Comparison of ENCODE assay signal across 8 cellular contexts in genomic region chr19:44753932-44754742, GRCh38. TPM values are rescaled to one million over a fixed set of nuclear protein-coding genes. Genes with fewer than 3 reads are reported as not detected.
DNase-seq lines count a peak whose midpoint lies in the region; ATAC-seq, FAIRE-seq and TF ChIP-seq lines count a peak whose summit lies in the region.

No MANE protein-coding gene starts in this region.

- H3K18ac ChIP-seq in H1 (ENCODE audit: extremely low read depth, low read length) = peak overlapping the region; percentile 83

- POLR2A ChIA-PET in activated CD4-positive, alpha-beta memory T cell treated with anti-CD3 and anti-CD28 coated beads, Interleukin-2, amount 10 ng/mL, durations not matched to agents 7 days and 5 days (lab: Charles Lee) = interaction anchor here (0.8 to 3.7 kb wide), 9 partner anchors 10 to 999 kb away, joined by 3 to 37 read pairs (median 5); partner anchors contain the start of gene SMG9
- POLR2A ChIA-PET in H1 (lab: Charles Lee; ENCODE audit: partially characterized antibody) = interaction anchor here (0.9 to 1.7 kb wide), 4 partner anchors 10 to 94 kb away, joined by 3 to 6 read pairs (median 4); no protein-coding TSS in a partner anchor

- H4K20me1 ChIP-seq in BLaER1 (peaks cover 18% of the 10 kb centered on the region; the same call in 1 of the 2 replicates), H1 (replicated peaks in 1 of 2; ENCODE audit: control insufficient read depth in 1 of 2, insufficient read depth in 2 of 2, low read length in 2 of 2) (peaks cover 0 to 6% of the 10 kb centered on the region in 2 experiments)

- TF ChIP-seq CTCF in H1 (IDR thresholded peaks at IDR 0.05; ENCODE audit: control extremely low read depth in 1 of 3, insufficient read depth in 1 of 3, low read depth in 1 of 3, low read length in 3 of 3) = no peak

- peak overlapping the region; percentile 97 for H3K27ac Mint-ChIP-seq in activated CD4-positive, alpha-beta memory T cell treated with anti-CD3 and anti-CD28 coated beads, Interleukin-2, amount 10 ng/mL, durations not matched to agents 7 days and 5 days

- H3K9me3 Mint-ChIP-seq in activated CD4-positive, alpha-beta memory T cell treated with anti-CD3 and anti-CD28 coated beads, Interleukin-2, amount 10 ng/mL, durations not matched to agents 7 days and 5 days = no peaks in the 10 kb centered on the region

- ATAC-seq in GM21447 (IDR thresholded peaks at IDR 0.05; ENCODE audit: unreplicated experiment) (peak; percentile 33), GM18867 (IDR thresholded peaks at IDR 0.05; ENCODE audit: unreplicated experiment) (no peak)

- H4K5ac ChIP-seq in H1 (ENCODE audit: insufficient read length, low read depth, low read length) = no peak overlapping the region

- peak overlapping the region; percentile 87 for H3K4me3 Mint-ChIP-seq in activated CD4-positive, alpha-beta memory T cell treated with anti-CD3 and anti-CD28 coated beads, Interleukin-2, amount 10 ng/mL, durations not matched to agents 7 days and 5 days

- no peak overlapping the region for H4K8ac ChIP-seq in H1 (ENCODE audit: extremely low read depth, insufficient read depth, low read length)

- no peak overlapping the region for H3K14ac ChIP-seq in H1 (ENCODE audit: insufficient read length)

- H3K36me3 ChIP-seq in BLaER1 (peaks cover 35% of the 10 kb centered on the region), H1 (ENCODE audit: control insufficient read depth in 2 of 4, insufficient read depth in 4 of 4, low read length in 3 of 4) (no peaks in the 10 kb centered on the region)

- H2BK12ac ChIP-seq in H1 (ENCODE audit: low read depth, low read length) = no peak overlapping the region

- H2BK5ac ChIP-seq in H1 (ENCODE audit: low read depth, low read length) = no peak overlapping the region

- 2% methylated on average over 26 of the region's 33 CpGs; no CpG with 5 or more reads in 1 of the 2 experiments for WGBS in H1 (ENCODE audit: extremely low coverage in 1 of 2, insufficient coverage in 1 of 2, insufficient read length in 1 of 2, insufficient replicate concordance in 2 of 2, low coverage in 1 of 2, low lambda C conversion rate in 2 of 2, missing lambda C conversion rate in 1 of 2), 2 experiments

- H4K91ac ChIP-seq in H1 (replicated peaks; ENCODE audit: insufficient read length, low read length) = no peak overlapping the region

- peak overlapping the region; percentile 47 for H2BK120ac ChIP-seq in H1 (replicated peaks; ENCODE audit: low read depth, low read length)

- peak overlapping the region; percentile 80 for H3K9ac ChIP-seq in BLaER1
- no peak overlapping the region for H3K9ac ChIP-seq in H1 (replicated peaks in 1 of 4; ENCODE audit: extremely low read depth in 1 of 4, low read depth in 3 of 4, low read length in 3 of 4)

- CTCF ChIA-PET in activated CD4-positive, alpha-beta memory T cell treated with anti-CD3 and anti-CD28 coated beads, Interleukin-2, amount 10 ng/mL, durations not matched to agents 7 days and 5 days (lab: Charles Lee) = interaction anchor here (0.7 to 5.3 kb wide), 8 partner anchors 11 to 198 kb away, joined by 3 to 36 read pairs (median 6); partner anchors contain the start of gene NECTIN2
- CTCF ChIA-PET in H1 (lab: Charles Lee; ENCODE audit: partially characterized antibody) = interaction anchor here (0.5 to 4.0 kb wide), 8 partner anchors 10 to 59 kb away, joined by 3 to 32 read pairs (median 6); no protein-coding TSS in a partner anchor

- no peak overlapping the region for H2BK15ac ChIP-seq in H1 (ENCODE audit: low read length)

- H3K27me3 Mint-ChIP-seq in activated CD4-positive, alpha-beta memory T cell treated with anti-CD3 and anti-CD28 coated beads, Interleukin-2, amount 10 ng/mL, durations not matched to agents 7 days and 5 days = no peaks in the 10 kb centered on the region

- H2AK5ac ChIP-seq in H1 (ENCODE audit: low read depth, low read length) = no peak overlapping the region

- TF ChIP-seq RAD21 in H1 (IDR thresholded peaks at IDR 0.05 in 1 of 2, conservative IDR thresholded peaks at IDR 0.05 in 1 of 2; ENCODE audit: low read depth in 2 of 2, low read length in 2 of 2) = no peak

- H3K79me2 ChIP-seq in H1 (ENCODE audit: control insufficient read depth in 1 of 2, insufficient read depth in 2 of 2, low read length in 2 of 2) = no peaks in the 10 kb centered on the region

- peak; percentile 76 for DNase-seq in NCI-H510A (lab: John Stamatoyannopoulos, UW)
- DNase-seq in activated CD4-positive, alpha-beta memory T cell treated with anti-CD3 and anti-CD28 coated beads, Interleukin-2, amount 10 ng/mL, durations not matched to agents 7 days and 5 days = peak; percentile 88
- peak in 1 of 2 experiments; percentile 76 for DNase-seq in H1 (ENCODE audit: low read depth in 1 of 2, low spot score in 2 of 2)
- DNase-seq in mesenteric fat pad (ENCODE audit: low spot score) = peak; percentile 98
- DNase-seq in stimulated activated CD8-positive, alpha-beta memory T cell treated with anti-CD3 and anti-CD28 coated beads, Interleukin-2, amount 100 ng/mL, for 48 hours (ENCODE audit: low read depth in 2 of 2) = peak; percentile 79 to 91

- H3K27ac ChIP-seq in BLaER1 (peak overlapping the region; percentile 90), H1 (ENCODE audit: low read depth, low read length) (no peak overlapping the region)

- no peaks in the 10 kb centered on the region for H3K79me1 ChIP-seq in H1 (ENCODE audit: low read depth, low read length)

- no peak for TF ChIP-seq POLR2A in H1 (IDR thresholded peaks at IDR 0.05; ENCODE audit: control extremely low read depth in 1 of 2, low read depth in 2 of 2, low read length in 2 of 2)

- peaks cover 82% of the 10 kb centered on the region for H3K36me3 Mint-ChIP-seq in activated CD4-positive, alpha-beta memory T cell treated with anti-CD3 and anti-CD28 coated beads, Interleukin-2, amount 10 ng/mL, durations not matched to agents 7 days and 5 days (ENCODE audit: low read depth)

- H3K27me3 ChIP-seq in BLaER1 = no peaks in the 10 kb centered on the region
- peaks cover 35 to 77% (median 67%) of the 10 kb centered on the region in 4 experiments for H3K27me3 ChIP-seq in H1 (replicated peaks in 1 of 4; ENCODE audit: control insufficient read depth in 3 of 4, extremely low read depth in 1 of 4, insufficient read depth in 3 of 4, low read length in 3 of 4)

- no peaks in the 10 kb centered on the region for H3K9me3 ChIP-seq in BLaER1
- H3K9me3 ChIP-seq in H1 (ENCODE audit: insufficient read depth in 2 of 2, low read depth in 1 of 2, low read length in 1 of 2) = no peaks in the 10 kb centered on the region

- no peak overlapping the region for H3K56ac ChIP-seq in H1 (replicated peaks; ENCODE audit: insufficient read length, low read depth, low read length)

- peaks cover 29% of the 10 kb centered on the region for H3K23me2 ChIP-seq in H1 (ENCODE audit: low read depth, low read length)

- H2BK20ac ChIP-seq in H1 (ENCODE audit: low read length) = no peak overlapping the region

- H3K23ac ChIP-seq in H1 (ENCODE audit: insufficient read length) = no peak overlapping the region

- H2AFZ ChIP-seq in H1 (ENCODE audit: low read length) = no peak overlapping the region; the same call in 1 of the 2 replicates

- no peak for TF ChIP-seq EP300 in H1 (IDR thresholded peaks at IDR 0.05; ENCODE audit: borderline replicate concordance in 1 of 2, low read depth in 2 of 2, low read length in 2 of 2)

- no peak overlapping the region for H3K4ac ChIP-seq in H1 (replicated peaks; ENCODE audit: insufficient read length, low read depth, low read length)

- peak overlapping the region; percentile 99 for H3K4me2 ChIP-seq in BLaER1
- peak overlapping the region; percentile 73 to 96 for H3K4me2 ChIP-seq in H1 (ENCODE audit: insufficient read depth in 1 of 2, low read depth in 2 of 2, low read length in 2 of 2)

- peaks cover 74% of the 10 kb centered on the region for H3K4me1 Mint-ChIP-seq in activated CD4-positive, alpha-beta memory T cell treated with anti-CD3 and anti-CD28 coated beads, Interleukin-2, amount 10 ng/mL, durations not matched to agents 7 days and 5 days

- peak overlapping the region; percentile 67 for H3K4me3 ChIP-seq in BLaER1
- peak overlapping the region; percentile 32 to 66 (median 39); a peak in 7 of 8 replicates for H3K4me3 ChIP-seq in H1 (ENCODE audit: extremely low read depth in 1 of 4, insufficient read depth in 2 of 4, low read depth in 3 of 4, low read length in 4 of 4)

- FAIRE-seq in H1 (lab: Jason Lieb, UNC) = no peak

- H3K4me1 ChIP-seq in BLaER1 (peaks cover 90% of the 10 kb centered on the region), H1 (replicated peaks in 1 of 4; ENCODE audit: control insufficient read depth in 3 of 4, insufficient read depth in 4 of 4, low read length in 3 of 4) (peaks cover 16 to 42% (median 17%) of the 10 kb centered on the region in 4 experiments)

RNA-seq across cellular contexts. Expression of gene BCL3, which starts 5.6 kb away (rescaled TPM):
- 10 to 100 TPM; 63.4 to 66.6 TPM for total RNA-seq in activated CD4-positive, alpha-beta memory T cell treated with anti-CD3 and anti-CD28 coated beads, Interleukin-2, amount 10 ng/mL, durations not matched to agents 7 days and 5 days
- 1.7 and 2.4 TPM in 2 replicates for total RNA-seq in H1 (2021; fragmentation: NEBNext Ultra II Directional; extraction: Animal tissue kit (Norgen Biotek cat#: 25700))
- polyA plus RNA-seq in H1 (2011; rRNA removed) = 0.88 and 3.0 TPM in 2 replicates
- 1.5 TPM for polyA plus RNA-seq in H1 (2011; cell fraction: cytosol; rRNA removed)
- polyA plus RNA-seq in H1 (2011; cell fraction: nucleus; rRNA removed) = 2.2 TPM
- 1.7 to 3.7 TPM (median 2.5 TPM) in 4 replicates for polyA plus RNA-seq in H1 (2012, experiment 1 of 2)
- polyA plus RNA-seq in H1 (2012, experiment 2 of 2) = 2.0 TPM
- polyA plus RNA-seq in H1 (2013, experiment 1 of 2) = 2.5 TPM
- 3.0 TPM for polyA plus RNA-seq in H1 (2013, experiment 2 of 2)
- polyA minus RNA-seq in H1 (2011; rRNA and poly(A)+ RNA removed) = 0.24 and 0.28 TPM in 2 replicates
- 2.6 TPM for polyA minus RNA-seq in H1 (2011; cell fraction: cytosol; rRNA and poly(A)+ RNA removed)
- polyA minus RNA-seq in H1 (2011; cell fraction: nucleus; rRNA and poly(A)+ RNA removed) = 1.2 TPM
- 73.8 TPM for total RNA-seq in mesenteric fat pad

RNA-seq across cellular contexts. Expression of gene CBLC, which starts 23.6 kb away (rescaled TPM):
- total RNA-seq in activated CD4-positive, alpha-beta memory T cell treated with anti-CD3 and anti-CD28 coated beads, Interleukin-2, amount 10 ng/mL, durations not matched to agents 7 days and 5 days = not detected
- total RNA-seq in H1 (2021; fragmentation: NEBNext Ultra II Directional; extraction: Animal tissue kit (Norgen Biotek cat#: 25700)) = 17.4 and 19.2 TPM in 2 replicates
- polyA plus RNA-seq in H1 (2011; rRNA removed) = 35.7 and 53.4 TPM in 2 replicates
- polyA plus RNA-seq in H1 (2011; cell fraction: cytosol; rRNA removed) = 29.6 TPM
- polyA plus RNA-seq in H1 (2011; cell fraction: nucleus; rRNA removed) = 73.8 TPM
- 10.4 to 27.8 TPM (median 20.4 TPM) in 4 replicates for polyA plus RNA-seq in H1 (2012, experiment 1 of 2)
- 14.5 TPM for polyA plus RNA-seq in H1 (2012, experiment 2 of 2)
- 15.0 TPM for polyA plus RNA-seq in H1 (2013, experiment 1 of 2)
- 13.7 TPM for polyA plus RNA-seq in H1 (2013, experiment 2 of 2)
- polyA minus RNA-seq in H1 (2011; rRNA and poly(A)+ RNA removed) = 20.2 and 26.7 TPM in 2 replicates
- 23.1 TPM for polyA minus RNA-seq in H1 (2011; cell fraction: cytosol; rRNA and poly(A)+ RNA removed)
- 37.0 TPM for polyA minus RNA-seq in H1 (2011; cell fraction: nucleus; rRNA and poly(A)+ RNA removed)
- total RNA-seq in mesenteric fat pad = not detected

RNA-seq across cellular contexts. Expression of gene BCAM, which starts 54.8 kb away (rescaled TPM):
- not detected for total RNA-seq in activated CD4-positive, alpha-beta memory T cell treated with anti-CD3 and anti-CD28 coated beads, Interleukin-2, amount 10 ng/mL, durations not matched to agents 7 days and 5 days
- total RNA-seq in H1 (2021; fragmentation: NEBNext Ultra II Directional; extraction: Animal tissue kit (Norgen Biotek cat#: 25700)) = 81.4 and 83.0 TPM in 2 replicates
- 32.5 and 84.3 TPM in 2 replicates for polyA plus RNA-seq in H1 (2011; rRNA removed)
- polyA plus RNA-seq in H1 (2011; cell fraction: cytosol; rRNA removed) = 29.6 TPM
- 172 TPM for polyA plus RNA-seq in H1 (2011; cell fraction: nucleus; rRNA removed)
- 73.9 to 108 TPM (median 100 TPM) in 4 replicates for polyA plus RNA-seq in H1 (2012, experiment 1 of 2)
- polyA plus RNA-seq in H1 (2012, experiment 2 of 2) = 60.5 TPM
- 107 TPM for polyA plus RNA-seq in H1 (2013, experiment 1 of 2)
- polyA plus RNA-seq in H1 (2013, experiment 2 of 2) = 98.4 TPM
- 12.6 and 16.0 TPM in 2 replicates for polyA minus RNA-seq in H1 (2011; rRNA and poly(A)+ RNA removed)
- 45.1 TPM for polyA minus RNA-seq in H1 (2011; cell fraction: cytosol; rRNA and poly(A)+ RNA removed)
- 38.0 TPM for polyA minus RNA-seq in H1 (2011; cell fraction: nucleus; rRNA and poly(A)+ RNA removed)
- 42.3 TPM for total RNA-seq in mesenteric fat pad

RNA-seq across cellular contexts. Expression of gene CEACAM16, which starts 55.2 kb away (rescaled TPM):
- not detected for total RNA-seq in activated CD4-positive, alpha-beta memory T cell treated with anti-CD3 and anti-CD28 coated beads, Interleukin-2, amount 10 ng/mL, durations not matched to agents 7 days and 5 days
- not detected in 2 replicates for total RNA-seq in H1 (2021; fragmentation: NEBNext Ultra II Directional; extraction: Animal tissue kit (Norgen Biotek cat#: 25700))
- polyA plus RNA-seq in H1 (2011; rRNA removed) = not detected in 2 replicates
- not detected for polyA plus RNA-seq in H1 (2011; cell fraction: cytosol; rRNA removed)
- not detected for polyA plus RNA-seq in H1 (2011; cell fraction: nucleus; rRNA removed)
- not detected in 4 replicates for polyA plus RNA-seq in H1 (2012, experiment 1 of 2)
- polyA plus RNA-seq in H1 (2012, experiment 2 of 2) = not detected
- not detected for polyA plus RNA-seq in H1 (2013, experiment 1 of 2)
- polyA plus RNA-seq in H1 (2013, experiment 2 of 2) = not detected
- not detected in 2 replicates for polyA minus RNA-seq in H1 (2011; rRNA and poly(A)+ RNA removed)
- not detected for polyA minus RNA-seq in H1 (2011; cell fraction: cytosol; rRNA and poly(A)+ RNA removed)
- polyA minus RNA-seq in H1 (2011; cell fraction: nucleus; rRNA and poly(A)+ RNA removed) = not detected
- not detected for total RNA-seq in mesenteric fat pad

Comparison
In these comparisons a context has a peak if more than half of its experiments do, and no peak if none do; other contexts are left out.
1. RNA of gene BCL3, which starts 5.6 kb away (total RNA-seq): 73.8 TPM in mesenteric fat pad (single experiment) and 63.4 to 66.6 TPM in activated CD4-positive, alpha-beta memory T cell treated with anti-CD3 and anti-CD28 coated beads, Interleukin-2, amount 10 ng/mL, durations not matched to agents 7 days and 5 days; 1.7 to 2.4 TPM in H1; every median in the first group is over 10 times any median in the second.
2. RNA of gene CBLC, which starts 23.6 kb away (total RNA-seq): 17.4 to 19.2 TPM in H1; not detected in activated CD4-positive, alpha-beta memory T cell treated with anti-CD3 and anti-CD28 coated beads, Interleukin-2, amount 10 ng/mL, durations not matched to agents 7 days and 5 days and not detected in mesenteric fat pad (single experiment); every median in the first group is over 10 times any median in the second.
3. RNA of gene BCAM, which starts 54.8 kb away (total RNA-seq): 81.4 to 83.0 TPM in H1 and 42.3 TPM in mesenteric fat pad (single experiment); not detected in activated CD4-positive, alpha-beta memory T cell treated with anti-CD3 and anti-CD28 coated beads, Interleukin-2, amount 10 ng/mL, durations not matched to agents 7 days and 5 days; every median in the first group is over 10 times any median in the second.